10 cellular contexts compared by ENCODE assay signal in the genomic region with DNA sequence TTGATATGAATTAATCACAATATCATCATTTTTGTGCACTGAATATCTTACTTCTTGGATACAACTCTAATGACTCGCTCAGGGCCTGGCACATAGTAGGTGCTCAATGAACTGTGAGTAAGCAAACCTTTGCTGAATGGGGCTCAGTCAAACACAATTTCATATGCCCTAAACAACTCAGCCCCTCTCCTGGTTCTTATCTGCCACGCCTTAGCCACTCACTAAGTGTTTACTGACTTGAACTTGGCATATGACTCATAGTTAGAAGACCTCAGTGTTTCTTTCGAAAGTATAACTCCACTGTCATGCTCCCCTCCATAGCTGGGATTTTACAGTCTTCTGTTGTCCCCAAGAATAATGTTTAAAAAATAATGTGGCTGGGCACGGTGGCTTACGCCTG. TPM values are rescaled to one million over a fixed set of nuclear protein-coding genes. Genes with fewer than 3 reads are reported as not detected.
DNase-seq lines count a peak whose midpoint lies in the region; ATAC-seq and TF ChIP-seq lines count a peak whose summit lies in the region.
"Had no signal": no experiment of that assay in that cellular context is flagged by ENCODE, and none has a peak within 500 bp of the region (broad histone marks: within the 10 kb centered on the region; RNA-seq: fewer than 3 reads in every experiment).

No MANE protein-coding gene starts in this region.

- H4K20me1 ChIP-seq in SU-DHL-6 (ENCODE audit: low read depth, low read length) (no peaks in the 10 kb centered on the region), fibroblast of lung (ENCODE audit: control insufficient read depth, extremely low read depth, insufficient read depth, low read length) (no peaks in the 10 kb centered on the region)

- TF ChIP-seq CTCF in AG10803 (conservative IDR thresholded peaks at IDR 0.05; ENCODE audit: low read length) = no peak
- no peak for TF ChIP-seq CTCF in SU-DHL-6 (IDR thresholded peaks at IDR 0.05; ENCODE audit: insufficient read depth, low read length, poor library complexity, severe bottlenecking)
- TF ChIP-seq CTCF in fibroblast of lung (conservative IDR thresholded peaks at IDR 0.05 in 1 of 2, IDR thresholded peaks at IDR 0.05 in 1 of 2; ENCODE audit: low read depth in 1 of 2, low read length in 2 of 2) = no peak

- H2AFZ ChIP-seq in SU-DHL-6 (ENCODE audit: low read depth, low read length, severe bottlenecking) (no peak overlapping the region), fibroblast of lung (ENCODE audit: low read length) (no peak overlapping the region)
- H2AFZ ChIP-seq: neural progenitor cell had no signal

- H3K27ac ChIP-seq in SU-DHL-6 (ENCODE audit: low read depth, low read length) (peak overlapping the region; percentile 100), fibroblast of lung (ENCODE audit: insufficient read depth, low read length) (no peak overlapping the region)
- H3K27ac ChIP-seq: neural progenitor cell had no signal

- H3K36me3 ChIP-seq in SU-DHL-6 (ENCODE audit: low read length) (no peaks in the 10 kb centered on the region), fibroblast of lung (ENCODE audit: control insufficient read depth, insufficient read depth, low read length) (no peaks in the 10 kb centered on the region)
- H3K36me3 ChIP-seq: neural progenitor cell had no signal

- peak overlapping the region; percentile 95 for H3K4me2 ChIP-seq in SU-DHL-6 (ENCODE audit: low read depth, low read length, poor library complexity, severe bottlenecking)
- no peak overlapping the region for H3K4me2 ChIP-seq in fibroblast of lung (ENCODE audit: extremely low read depth, insufficient read depth, low read length)
- H3K4me2 ChIP-seq: neural progenitor cell had no signal

- ATAC-seq in HG03280 (IDR thresholded peaks at IDR 0.05; ENCODE audit: unreplicated experiment) (no peak), GM18519 (IDR thresholded peaks at IDR 0.05; ENCODE audit: low FRiP score, unreplicated experiment) (no peak)

- no peaks in the 10 kb centered on the region for H3K4me1 ChIP-seq in fibroblast of lung (ENCODE audit: control insufficient read depth, extremely low read depth, insufficient read depth, low read length)

- H3K27me3 ChIP-seq in SU-DHL-6 (ENCODE audit: low read length) = no peaks in the 10 kb centered on the region
- peaks cover 9% of the 10 kb centered on the region for H3K27me3 ChIP-seq in fibroblast of lung (ENCODE audit: control insufficient read depth, insufficient read depth, low read length)

- DNase-seq in AG10803 (ENCODE audit: low read depth) (peak; percentile 33), H4 (ENCODE audit: low spot score) (peak; percentile 76), fibroblast of lung (ENCODE audit: low read depth in 2 of 2) (peak; percentile 61 to 68), NCI-H526 treated with DMSO at 0.1 percent for 48 hours (lab: John Stamatoyannopoulos, UW) (no peak), activated gamma-delta T cell (lab: John Stamatoyannopoulos, UW) (no peak)

- H3K9me2 ChIP-seq in SU-DHL-6 (replicated peaks; ENCODE audit: insufficient read depth, low read length) = no peaks in the 10 kb centered on the region

- H3K9ac ChIP-seq in SU-DHL-6 (ENCODE audit: low read length) (peak overlapping the region; percentile 44), fibroblast of lung (ENCODE audit: insufficient read depth, low read length) (no peak overlapping the region)
- H3K9ac ChIP-seq: neural progenitor cell had no signal

- no peak overlapping the region for H3K4me3 ChIP-seq in AG10803 (ENCODE audit: low read length)
- no peak overlapping the region for H3K4me3 ChIP-seq in SU-DHL-6 (ENCODE audit: insufficient read depth, low read length, poor library complexity, severe bottlenecking)
- no peak overlapping the region for H3K4me3 ChIP-seq in fibroblast of lung (replicated peaks in 1 of 4; ENCODE audit: control extremely low read depth in 1 of 4, insufficient read depth in 1 of 4, low read depth in 3 of 4, low read length in 4 of 4)
- H3K4me3 ChIP-seq: neural progenitor cell had no signal

- peaks cover 46% of the 10 kb centered on the region for H3F3A ChIP-seq in SU-DHL-6 (ENCODE audit: insufficient read depth)

- peaks cover 8% of the 10 kb centered on the region for H3K79me2 ChIP-seq in SU-DHL-6 (ENCODE audit: insufficient read depth, low read length)
- H3K79me2 ChIP-seq in fibroblast of lung (ENCODE audit: control insufficient read depth, insufficient read depth, low read length) = no peaks in the 10 kb centered on the region

- H3K9me3 ChIP-seq in SU-DHL-6 (ENCODE audit: insufficient read depth, low read length) = no peaks in the 10 kb centered on the region
- H3K9me3 ChIP-seq in fibroblast of lung (ENCODE audit: control insufficient read depth, insufficient read depth, low read depth, low read length) = no peaks in the 10 kb centered on the region

RNA-seq across cellular contexts. Expression of a gene that starts 4.8 kb away (rescaled TPM):
- 0.21 and 0.90 TPM in 2 replicates for total RNA-seq in H4 (2014; rRNA removed; shearing (Covaris generic))
- under 0.01 TPM in 1 of 2 replicates, not detected in the other for total RNA-seq in fibroblast of lung
- 0.02 TPM in 1 of 2 replicates, not detected in the other for polyA plus RNA-seq in fibroblast of lung
- polyA plus RNA-seq in fibroblast of lung (2012) = not detected in 2 replicates
- not detected in 2 replicates for polyA minus RNA-seq in fibroblast of lung (ENCODE audit: low replicate concordance)

RNA-seq across cellular contexts. Expression of a gene that starts 48.9 kb away (rescaled TPM):
- 0.85 and 1.2 TPM in 2 replicates for total RNA-seq in H4 (2014; rRNA removed; shearing (Covaris generic))
- under 0.01 TPM in 1 of 2 replicates, not detected in the other for total RNA-seq in fibroblast of lung
- 0.03 and 0.06 TPM in 2 replicates for polyA plus RNA-seq in fibroblast of lung
- polyA plus RNA-seq in fibroblast of lung (2012) = 0.05 and 0.13 TPM in 2 replicates
- not detected in 2 replicates for polyA minus RNA-seq in fibroblast of lung (ENCODE audit: low replicate concordance)
- total RNA-seq: urinary bladder had no signal

Comparison
In these comparisons a context has a peak if more than half of its experiments do, and no peak if none do; other contexts are left out.
1. DNase-seq: peak in AG10803 (single experiment), H4 (single experiment) and fibroblast of lung (2 of 2); none in NCI-H526 treated with DMSO at 0.1 percent for 48 hours (single experiment) and activated gamma-delta T cell (single experiment).